1 cellular context compared by ENCODE assay signal in genomic region chr16:24731722-24732419, GRCh38.
A peak's percentile ranks its signal among the peaks of the same experiment; 100 is the strongest.
TF ChIP-seq lines count a peak whose summit lies in the region.

No MANE protein-coding gene starts in this region.

TF ChIP-seq in HepG2, 621 proteins besides CTCF, POLR2A, EP300 and RAD21 (continued from another document and continues in another):
- TF ChIP-seq ZBTB8A (CRISPR knock-in tag; IDR thresholded peaks at IDR 0.05; ENCODE audit: borderline replicate concordance, low read depth) (no peak), ZNF12 (CRISPR knock-in tag; IDR thresholded peaks at IDR 0.05) (no peak), SNAPC5 (CRISPR knock-in tag; IDR thresholded peaks at IDR 0.05; ENCODE audit: borderline replicate concordance) (no peak), ZBTB33 (CRISPR knock-in tag; IDR thresholded peaks at IDR 0.05) (no peak), CAMTA2 (CRISPR knock-in tag; IDR thresholded peaks at IDR 0.05; ENCODE audit: borderline replicate concordance) (no peak), AGO1 (IDR thresholded peaks at IDR 0.05; ENCODE audit: low read depth, low read length, poor library complexity, severe bottlenecking) (no peak), NFIC (IDR thresholded peaks at IDR 0.05; ENCODE audit: low read length) (no peak), POGK (CRISPR knock-in tag; conservative IDR thresholded peaks at IDR 0.05) (no peak), ZNF547 (CRISPR knock-in tag; IDR thresholded peaks at IDR 0.05) (no peak), KDM4B (CRISPR knock-in tag; IDR thresholded peaks at IDR 0.05) (no peak), LCORL (IDR thresholded peaks at IDR 0.05) (no peak), LCORL (CRISPR knock-in tag; IDR thresholded peaks at IDR 0.05) (peak; percentile 67), ARNT2 (CRISPR knock-in tag; IDR thresholded peaks at IDR 0.05; ENCODE audit: low read depth) (no peak), REPIN1 (CRISPR knock-in tag; IDR thresholded peaks at IDR 0.05; ENCODE audit: borderline replicate concordance, low read depth) (peak; percentile 68; the same call in 1 of the 2 replicates), RFX3 (CRISPR knock-in tag; IDR thresholded peaks at IDR 0.05) (no peak), YEATS2 (CRISPR knock-in tag; IDR thresholded peaks at IDR 0.05; ENCODE audit: borderline replicate concordance) (no peak), FOXK1 (CRISPR knock-in tag; IDR thresholded peaks at IDR 0.05; ENCODE audit: borderline replicate concordance, low read depth) (0 out of 2 replicates have a peak, but pooled peaks have one; percentile 27), FOXA1 (IDR thresholded peaks at IDR 0.05) (no peak), FOXA1 (CRISPR knock-in tag; IDR thresholded peaks at IDR 0.05) (no peak), KDM2A (CRISPR knock-in tag; IDR thresholded peaks at IDR 0.05; ENCODE audit: borderline replicate concordance, low read depth) (peak; percentile 41; the same call in 1 of the 2 replicates), ZNF207 (IDR thresholded peaks at IDR 0.05; ENCODE audit: borderline replicate concordance) (no peak), KMT2A (CRISPR knock-in tag; IDR thresholded peaks at IDR 0.05) (peak; percentile 73), MTF2 (CRISPR knock-in tag; IDR thresholded peaks at IDR 0.05; ENCODE audit: borderline replicate concordance) (no peak), JARID2 (CRISPR knock-in tag; IDR thresholded peaks at IDR 0.05; ENCODE audit: insufficient replicate concordance) (no peak), PAX8 (CRISPR knock-in tag; IDR thresholded peaks at IDR 0.05; ENCODE audit: borderline replicate concordance) (no peak), TGIF2 (CRISPR knock-in tag; IDR thresholded peaks at IDR 0.05) (no peak), KLF12 (CRISPR knock-in tag; IDR thresholded peaks at IDR 0.05; ENCODE audit: borderline replicate concordance) (no peak), ZNF282 (IDR thresholded peaks at IDR 0.05; ENCODE audit: partially characterized antibody) (no peak), MTERF4 (CRISPR knock-in tag; IDR thresholded peaks at IDR 0.05) (no peak), EED (CRISPR knock-in tag; IDR thresholded peaks at IDR 0.05) (no peak), CEBPZ (IDR thresholded peaks at IDR 0.05; ENCODE audit: low read length) (no peak), DRAP1 (CRISPR knock-in tag; IDR thresholded peaks at IDR 0.05) (peak; percentile 37; the same call in 1 of the 2 replicates), ZNF496 (CRISPR knock-in tag; IDR thresholded peaks at IDR 0.05; ENCODE audit: insufficient replicate concordance) (no peak), ZNF761 (CRISPR knock-in tag; conservative IDR thresholded peaks at IDR 0.05) (no peak), E2F1 (CRISPR knock-in tag; IDR thresholded peaks at IDR 0.05) (no peak), ZFP41 (CRISPR knock-in tag; IDR thresholded peaks at IDR 0.05; ENCODE audit: borderline replicate concordance) (no peak), ZSCAN29 (CRISPR knock-in tag; conservative IDR thresholded peaks at IDR 0.05) (no peak), CC2D1A (CRISPR knock-in tag; IDR thresholded peaks at IDR 0.05) (no peak), NFKB2 (CRISPR knock-in tag; IDR thresholded peaks at IDR 0.05; ENCODE audit: borderline replicate concordance) (no peak), ARNT (IDR thresholded peaks at IDR 0.05) (no peak), PBX2 (CRISPR knock-in tag; IDR thresholded peaks at IDR 0.05) (no peak)
- TF ChIP-seq, protein P1, sequence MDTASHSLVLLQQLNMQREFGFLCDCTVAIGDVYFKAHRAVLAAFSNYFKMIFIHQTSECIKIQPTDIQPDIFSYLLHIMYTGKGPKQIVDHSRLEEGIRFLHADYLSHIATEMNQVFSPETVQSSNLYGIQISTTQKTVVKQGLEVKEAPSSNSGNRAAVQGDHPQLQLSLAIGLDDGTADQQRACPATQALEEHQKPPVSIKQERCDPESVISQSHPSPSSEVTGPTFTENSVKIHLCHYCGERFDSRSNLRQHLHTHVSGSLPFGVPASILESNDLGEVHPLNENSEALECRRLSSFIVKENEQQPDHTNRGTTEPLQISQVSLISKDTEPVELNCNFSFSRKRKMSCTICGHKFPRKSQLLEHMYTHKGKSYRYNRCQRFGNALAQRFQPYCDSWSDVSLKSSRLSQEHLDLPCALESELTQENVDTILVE (CRISPR knock-in tag; IDR thresholded peaks at IDR 0.05): 0 out of 2 replicates have a peak, but pooled peaks have one; percentile 8
- TF ChIP-seq, protein P2, sequence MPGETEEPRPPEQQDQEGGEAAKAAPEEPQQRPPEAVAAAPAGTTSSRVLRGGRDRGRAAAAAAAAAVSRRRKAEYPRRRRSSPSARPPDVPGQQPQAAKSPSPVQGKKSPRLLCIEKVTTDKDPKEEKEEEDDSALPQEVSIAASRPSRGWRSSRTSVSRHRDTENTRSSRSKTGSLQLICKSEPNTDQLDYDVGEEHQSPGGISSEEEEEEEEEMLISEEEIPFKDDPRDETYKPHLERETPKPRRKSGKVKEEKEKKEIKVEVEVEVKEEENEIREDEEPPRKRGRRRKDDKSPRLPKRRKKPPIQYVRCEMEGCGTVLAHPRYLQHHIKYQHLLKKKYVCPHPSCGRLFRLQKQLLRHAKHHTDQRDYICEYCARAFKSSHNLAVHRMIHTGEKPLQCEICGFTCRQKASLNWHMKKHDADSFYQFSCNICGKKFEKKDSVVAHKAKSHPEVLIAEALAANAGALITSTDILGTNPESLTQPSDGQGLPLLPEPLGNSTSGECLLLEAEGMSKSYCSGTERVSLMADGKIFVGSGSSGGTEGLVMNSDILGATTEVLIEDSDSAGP (CRISPR knock-in tag; IDR thresholded peaks at IDR 0.05; ENCODE audit: borderline replicate concordance): no peak
- TF ChIP-seq, protein P3, sequence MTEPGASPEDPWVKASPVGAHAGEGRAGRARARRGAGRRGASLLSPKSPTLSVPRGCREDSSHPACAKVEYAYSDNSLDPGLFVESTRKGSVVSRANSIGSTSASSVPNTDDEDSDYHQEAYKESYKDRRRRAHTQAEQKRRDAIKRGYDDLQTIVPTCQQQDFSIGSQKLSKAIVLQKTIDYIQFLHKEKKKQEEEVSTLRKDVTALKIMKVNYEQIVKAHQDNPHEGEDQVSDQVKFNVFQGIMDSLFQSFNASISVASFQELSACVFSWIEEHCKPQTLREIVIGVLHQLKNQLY (CRISPR knock-in tag; IDR thresholded peaks at IDR 0.05): 0 out of 2 replicates have a peak, but pooled peaks have one; percentile 37
